ENCODE assay signal across 17 cellular contexts in the genomic region with DNA sequence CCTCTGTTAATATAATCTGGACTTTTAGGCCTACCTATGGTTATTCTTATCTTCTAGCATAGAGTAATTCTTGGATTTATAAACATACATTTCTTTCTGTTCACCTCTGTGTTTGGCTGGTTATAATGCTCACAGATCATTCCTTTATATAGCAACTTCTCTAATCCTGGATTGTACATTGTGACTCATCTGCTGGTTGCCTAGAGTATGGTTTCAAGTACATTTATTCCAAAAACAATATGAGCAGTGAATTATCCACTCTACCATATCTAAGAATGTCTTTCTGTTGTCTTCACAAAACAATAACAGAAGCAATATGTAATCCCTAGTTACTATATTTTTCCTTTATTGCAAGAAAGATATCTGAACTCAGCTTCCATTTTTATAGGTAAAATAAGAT. TPM values are rescaled to one million over a fixed set of nuclear protein-coding genes. Genes with fewer than 3 reads are reported as not detected.
DNase-seq lines count a peak whose midpoint lies in the region; ATAC-seq, FAIRE-seq and TF ChIP-seq lines count a peak whose summit lies in the region.
"Had no signal": no experiment of that assay in that cellular context is flagged by ENCODE, and none has a peak within 500 bp of the region (broad histone marks: within the 10 kb centered on the region; RNA-seq: fewer than 3 reads in every experiment).

No MANE protein-coding gene starts in this region.

- H3K9me1 ChIP-seq in keratinocyte (ENCODE audit: control insufficient read depth, extremely low read depth, insufficient read depth, low read length) = no peaks in the 10 kb centered on the region

- H3K27ac ChIP-seq in breast epithelium (no peak overlapping the region), keratinocyte (ENCODE audit: control insufficient read depth, insufficient read depth, low read length) (no peak overlapping the region), tibial nerve (no peak overlapping the region)
- H3K27ac ChIP-seq: testis had no signal

- FAIRE-seq in bronchial epithelial cell (lab: Jason Lieb, UNC) = no peak
- FAIRE-seq in keratinocyte (lab: Jason Lieb, UNC) = peak; percentile 64

- no TSS peak for BruUV-seq in MCF 10A (replicated peaks; lab: Mats Ljungman, UMichigan)

- no peak overlapping the region for H2AFZ ChIP-seq in keratinocyte (ENCODE audit: control insufficient read depth, low read length)

- H3K36me3 Mint-ChIP-seq in MCF 10A (ENCODE audit: insufficient read depth, unreplicated experiment) = no peaks in the 10 kb centered on the region
- H3K36me3 Mint-ChIP-seq: naive thymus-derived CD8-positive, alpha-beta T cell had no signal

- H3K4me3 ChIP-seq in breast epithelium (no peak overlapping the region), bronchial epithelial cell (ENCODE audit: low read depth, low read length) (no peak overlapping the region), keratinocyte (ENCODE audit: control insufficient read depth in 2 of 3, extremely low read depth in 1 of 3, insufficient read depth in 2 of 3, low read depth in 1 of 3, low read length in 3 of 3) (no peak overlapping the region), tibial nerve (no peak overlapping the region)
- H3K4me3 ChIP-seq: testis had no signal

- no peaks in the 10 kb centered on the region for H4K20me1 ChIP-seq in keratinocyte (ENCODE audit: control insufficient read depth, extremely low read depth, insufficient read depth, low read length)

- intact Hi-C loops in MCF 10A (cut with micrococcal nuclease) (no loop called here), breast epithelium (cut with DNase I; ENCODE audit: low total_unique reads) (no loop called here)

- H3K36me3 ChIP-seq in breast epithelium (no peaks in the 10 kb centered on the region), bronchial epithelial cell (ENCODE audit: control insufficient read depth, insufficient read depth, low read length) (no peaks in the 10 kb centered on the region), keratinocyte (ENCODE audit: control insufficient read depth in 2 of 2, extremely low read depth in 1 of 2, insufficient read depth in 2 of 2, low read length in 2 of 2) (no peaks in the 10 kb centered on the region), tibial nerve (no peaks in the 10 kb centered on the region)

- TF ChIP-seq CTCF in MCF 10A (IDR thresholded peaks at IDR 0.05; ENCODE audit: unreplicated experiment) (no peak), breast epithelium (IDR thresholded peaks at IDR 0.05) (no peak), bronchial epithelial cell (IDR thresholded peaks at IDR 0.05; ENCODE audit: insufficient read depth, low read length, severe bottlenecking) (no peak), keratinocyte (optimal IDR thresholded peaks at IDR 0.05 in 1 of 3, IDR thresholded peaks at IDR 0.05 in 1 of 3, conservative IDR thresholded peaks at IDR 0.05 in 1 of 3; ENCODE audit: extremely low read depth in 1 of 3, insufficient read depth in 2 of 3, low read length in 3 of 3) (no peak), tibial nerve (IDR thresholded peaks at IDR 0.05) (no peak)

- DNase-seq in MCF 10A (ENCODE audit: unreplicated experiment) (peak; percentile 35), breast epithelium (ENCODE audit: low spot score in 2 of 2) (no peak), bronchial epithelial cell (ENCODE audit: low read depth) (peak; percentile 64), keratinocyte (ENCODE audit: low read depth, low spot score) (no peak), AG08396 (ENCODE audit: low spot score) (no peak), tibial nerve (ENCODE audit: low spot score in 2 of 2) (no peak)
- DNase-seq in activated CD8-positive, alpha-beta memory T cell treated with anti-CD3 and anti-CD28 coated beads, Interleukin-2, amount 50 U/mL, for 48 hours = no peak
- DNase-seq: 8988T; activated CD8-positive, alpha-beta memory T cell treated with anti-CD3 and anti-CD28 coated beads for 24 hours; activated naive CD4-positive, alpha-beta T cell treated with anti-CD3 and anti-CD28 coated beads for 36 hours; Calu3; KG1; naive thymus-derived CD8-positive, alpha-beta T cell; NCI-H1694 treated with DMSO at 0.1 percent for 48 hours; Right ventricle myocardium superior; testis had no signal

- peaks cover 20% of the 10 kb centered on the region for H3K4me1 Mint-ChIP-seq in MCF 10A (ENCODE audit: insufficient read depth, unreplicated experiment)
- H3K4me1 Mint-ChIP-seq: naive thymus-derived CD8-positive, alpha-beta T cell had no signal

- TF ChIP-seq EP300 in tibial nerve (IDR thresholded peaks at IDR 0.05) = no peak

- no peak for ATAC-seq in GM21737 (IDR thresholded peaks at IDR 0.05; ENCODE audit: unreplicated experiment)
- ATAC-seq: naive thymus-derived CD8-positive, alpha-beta T cell had no signal

- POLR2A ChIA-PET in MCF 10A (lab: Yijun Ruan, JAX) = interaction anchor here (1.1 to 1.3 kb wide), 3 partner anchors 10 to 575 kb away, joined by 3 to 6 read pairs (median 3); no protein-coding TSS in a partner anchor

- no peak overlapping the region for H3K4me3 Mint-ChIP-seq in MCF 10A (ENCODE audit: unreplicated experiment)
- H3K4me3 Mint-ChIP-seq: activated naive CD4-positive, alpha-beta T cell treated with anti-CD3 and anti-CD28 coated beads for 36 hours; naive thymus-derived CD8-positive, alpha-beta T cell had no signal

- H3K9me3 ChIP-seq in breast epithelium (no peaks in the 10 kb centered on the region), keratinocyte (ENCODE audit: control insufficient read depth, low read depth, low read length) (no peaks in the 10 kb centered on the region), tibial nerve (no peaks in the 10 kb centered on the region)
- H3K9me3 ChIP-seq: testis had no signal

- dilution Hi-C loops in keratinocyte (cut with MboI; ENCODE audit: extremely low pct_ligation_motif_present, low sequenced_read_pairs) = no loop called here

- no peak overlapping the region for H3K9ac ChIP-seq in keratinocyte (ENCODE audit: control insufficient read depth, extremely low read depth, insufficient read depth, low read length)

- no peaks in the 10 kb centered on the region for H3K79me2 ChIP-seq in keratinocyte (ENCODE audit: control insufficient read depth, insufficient read depth, low read length)

- no peaks in the 10 kb centered on the region for H3K27me3 ChIP-seq in breast epithelium
- H3K27me3 ChIP-seq in bronchial epithelial cell (ENCODE audit: control insufficient read depth, insufficient read depth, low read length) = no peaks in the 10 kb centered on the region
- no peaks in the 10 kb centered on the region for H3K27me3 ChIP-seq in keratinocyte (ENCODE audit: control insufficient read depth, extremely low read depth, insufficient read depth, low read length)
- no peaks in the 10 kb centered on the region for H3K27me3 ChIP-seq in tibial nerve
- H3K27me3 ChIP-seq: testis had no signal

- no peak for TF ChIP-seq POLR2A in breast epithelium (IDR thresholded peaks at IDR 0.05)
- no peak for TF ChIP-seq POLR2A in tibial nerve (IDR thresholded peaks at IDR 0.05)

- no peak overlapping the region for H3K27ac Mint-ChIP-seq in MCF 10A (ENCODE audit: low read depth, unreplicated experiment)
- H3K27ac Mint-ChIP-seq: activated naive CD4-positive, alpha-beta T cell treated with anti-CD3 and anti-CD28 coated beads for 36 hours; naive thymus-derived CD8-positive, alpha-beta T cell had no signal

- no peaks in the 10 kb centered on the region for H3K27me3 Mint-ChIP-seq in MCF 10A (ENCODE audit: insufficient read depth, unreplicated experiment)

- H3K4me1 ChIP-seq in breast epithelium (no peaks in the 10 kb centered on the region), keratinocyte (ENCODE audit: control insufficient read depth, extremely low read depth, insufficient read depth, low read length) (peaks cover 7% of the 10 kb centered on the region), tibial nerve (peaks cover 0 to 8% (median 0%) of the 10 kb centered on the region in 4 donors)
- H3K4me1 ChIP-seq: testis had no signal

- CTCF ChIA-PET in MCF 10A (lab: Yijun Ruan, JAX) = interaction anchor here (0.6 to 1.2 kb wide), 3 partner anchors 11 to 14 kb away, joined by 3 read pairs; no protein-coding TSS in a partner anchor

- H3K9me3 Mint-ChIP-seq in MCF 10A (ENCODE audit: unreplicated experiment) = no peaks in the 10 kb centered on the region
- H3K9me3 Mint-ChIP-seq: activated naive CD4-positive, alpha-beta T cell treated with anti-CD3 and anti-CD28 coated beads for 36 hours had no signal

- H3K4me2 ChIP-seq in keratinocyte (ENCODE audit: control insufficient read depth, extremely low read depth, insufficient read depth, low read depth, low read length) = no peak overlapping the region

RNA-seq across cellular contexts. Expression of a gene that starts 35.3 kb away (rescaled TPM):
- 2.2 and 3.2 TPM in 2 replicates for total RNA-seq in MCF 10A (2022)
- 10 to 100 TPM in 2 of 3 donors, under 1 TPM in 1; 0.32 to 23.3 (median 16.2) TPM for total RNA-seq in breast epithelium
- total RNA-seq in bronchial epithelial cell = 9.5 and 28.8 TPM in 2 replicates
- polyA plus RNA-seq in keratinocyte = 1.1 to 1.5 TPM (median 1.2 TPM) in 3 replicates
- 1.8 TPM for polyA plus RNA-seq in keratinocyte (2011; ENCODE audit: low read depth)
- 1.3 and 2.2 TPM in 2 replicates for polyA plus RNA-seq in keratinocyte (2011; cell fraction: cytosol; rRNA removed)
- polyA plus RNA-seq in keratinocyte (2011; cell fraction: nucleus; rRNA removed) = 1.0 and 1.5 TPM in 2 replicates
- polyA plus RNA-seq in keratinocyte (2012; ENCODE audit: low replicate concordance) = 1.9 and 2.5 TPM in 2 replicates
- 0.33 to 0.45 TPM (median 0.33 TPM) in 3 replicates for polyA minus RNA-seq in keratinocyte
- not detected for polyA minus RNA-seq in keratinocyte (2011; cell fraction: cytosol; rRNA and poly(A)+ RNA removed)
- polyA minus RNA-seq in keratinocyte (2011; cell fraction: nucleus; rRNA and poly(A)+ RNA removed) = 1.0 and 2.2 TPM in 2 replicates
- 1 to 10 TPM in 1 of 4 donors, under 1 TPM in 3; 0.20 to 1.5 (median 0.42) TPM for total RNA-seq in tibial nerve

Comparison
In these comparisons a context has a peak if more than half of its experiments do, and no peak if none do; other contexts are left out.
1. DNase-seq: peak in MCF 10A (single experiment) and bronchial epithelial cell (single experiment); none in breast epithelium (0 of 2), keratinocyte (single experiment), AG08396 (single experiment), tibial nerve (0 of 2) and activated CD8-positive, alpha-beta memory T cell treated with anti-CD3 and anti-CD28 coated beads, Interleukin-2, amount 50 U/mL, for 48 hours (single experiment).